ENCODE assay signal across 8 cellular contexts in genomic region chr3:142888099-142888483, GRCh38. TPM values are rescaled to one million over a fixed set of nuclear protein-coding genes. Genes with fewer than 3 reads are reported as not detected.
DNase-seq lines count a peak whose midpoint lies in the region; ATAC-seq lines count a peak whose summit lies in the region.

No MANE protein-coding gene starts in this region.

- intact Hi-C loops in left ventricle myocardium superior (cut with micrococcal nuclease) (no loop called here), sciatic nerve (cut with DNase I) (no loop called here)

- H3K27ac Mint-ChIP-seq in activated CD8-positive, alpha-beta T cell treated with anti-CD3 and anti-CD28 coated beads, Interleukin-2, amount 10 ng/mL, durations not matched to agents 7 days and 5 days: no peak overlapping the region

- CTCF ChIA-PET in activated CD8-positive, alpha-beta T cell treated with anti-CD3 and anti-CD28 coated beads, Interleukin-2, amount 10 ng/mL, durations not matched to agents 7 days and 5 days (lab: Charles Lee): no interaction called here

- H3K36me3 Mint-ChIP-seq in activated CD8-positive, alpha-beta T cell treated with anti-CD3 and anti-CD28 coated beads, Interleukin-2, amount 10 ng/mL, durations not matched to agents 7 days and 5 days (ENCODE audit: low read depth): no peaks in the 10 kb centered on the region

- POLR2A ChIA-PET in activated CD8-positive, alpha-beta T cell treated with anti-CD3 and anti-CD28 coated beads, Interleukin-2, amount 10 ng/mL, durations not matched to agents 7 days and 5 days (lab: Charles Lee): no interaction called here

- peak; percentile 84 for DNase-seq in NCI-H1105 treated with DMSO at 0.1 percent for 48 hours (lab: John Stamatoyannopoulos, UW)
- no peak for DNase-seq in activated CD8-positive, alpha-beta T cell treated with anti-CD3 and anti-CD28 coated beads, Interleukin-2, amount 10 ng/mL, durations not matched to agents 7 days and 5 days
- DNase-seq in left ventricle myocardium superior: peak; percentile 56
- DNase-seq in sciatic nerve (ENCODE audit: low spot score): no peak
- DNase-seq in GM19238 (ENCODE audit: insufficient read length, low spot score): no peak
- DNase-seq in kidney glomerular epithelial cell (lab: John Stamatoyannopoulos, UW): no peak

- peak; percentile 7 for ATAC-seq in GM18498 (IDR thresholded peaks at IDR 0.05; ENCODE audit: unreplicated experiment)
- ATAC-seq in activated CD8-positive, alpha-beta T cell treated with anti-CD3 and anti-CD28 coated beads, Interleukin-2, amount 10 ng/mL, durations not matched to agents 7 days and 5 days: peak; percentile 43
- peak; percentile 67 for ATAC-seq in left ventricle myocardium superior
- ATAC-seq in sciatic nerve: peak; percentile 54
- no peak for ATAC-seq in HG02623 (IDR thresholded peaks at IDR 0.05; ENCODE audit: unreplicated experiment)

- H3K4me1 Mint-ChIP-seq in activated CD8-positive, alpha-beta T cell treated with anti-CD3 and anti-CD28 coated beads, Interleukin-2, amount 10 ng/mL, durations not matched to agents 7 days and 5 days (ENCODE audit: low read depth): peaks cover 10% of the 10 kb centered on the region

- peaks cover 45% of the 10 kb centered on the region for H3K27me3 Mint-ChIP-seq in activated CD8-positive, alpha-beta T cell treated with anti-CD3 and anti-CD28 coated beads, Interleukin-2, amount 10 ng/mL, durations not matched to agents 7 days and 5 days (ENCODE audit: low read depth)

- peak overlapping the region; percentile 17 for H3K4me3 Mint-ChIP-seq in activated CD8-positive, alpha-beta T cell treated with anti-CD3 and anti-CD28 coated beads, Interleukin-2, amount 10 ng/mL, durations not matched to agents 7 days and 5 days

- H3K9me3 Mint-ChIP-seq in activated CD8-positive, alpha-beta T cell treated with anti-CD3 and anti-CD28 coated beads, Interleukin-2, amount 10 ng/mL, durations not matched to agents 7 days and 5 days (ENCODE audit: insufficient read depth): no peaks in the 10 kb centered on the region

RNA-seq across cellular contexts. Expression of gene PCOLCE2, which starts 0.8 kb away (rescaled TPM):
- not detected for total RNA-seq in activated CD8-positive, alpha-beta T cell treated with anti-CD3 and anti-CD28 coated beads, Interleukin-2, amount 10 ng/mL, durations not matched to agents 7 days and 5 days
- total RNA-seq in left ventricle myocardium superior (58.2 TPM), sciatic nerve (22.6 TPM)

Comparison
In these comparisons a context has a peak if more than half of its experiments do, and no peak if none do; other contexts are left out.
1. DNase-seq: peak in NCI-H1105 treated with DMSO at 0.1 percent for 48 hours (single experiment) and left ventricle myocardium superior (single experiment); none in activated CD8-positive, alpha-beta T cell treated with anti-CD3 and anti-CD28 coated beads, Interleukin-2, amount 10 ng/mL, durations not matched to agents 7 days and 5 days (single experiment), sciatic nerve (single experiment), GM19238 (single experiment) and kidney glomerular epithelial cell (single experiment).
2. RNA of gene PCOLCE2, which starts 0.8 kb away (total RNA-seq): 58.2 TPM in left ventricle myocardium superior (single experiment) and 22.6 TPM in sciatic nerve (single experiment); not detected in activated CD8-positive, alpha-beta T cell treated with anti-CD3 and anti-CD28 coated beads, Interleukin-2, amount 10 ng/mL, durations not matched to agents 7 days and 5 days; every median in the first group is over 10 times any median in the second.